9 cellular contexts compared by ENCODE assay signal in the genomic region with DNA sequence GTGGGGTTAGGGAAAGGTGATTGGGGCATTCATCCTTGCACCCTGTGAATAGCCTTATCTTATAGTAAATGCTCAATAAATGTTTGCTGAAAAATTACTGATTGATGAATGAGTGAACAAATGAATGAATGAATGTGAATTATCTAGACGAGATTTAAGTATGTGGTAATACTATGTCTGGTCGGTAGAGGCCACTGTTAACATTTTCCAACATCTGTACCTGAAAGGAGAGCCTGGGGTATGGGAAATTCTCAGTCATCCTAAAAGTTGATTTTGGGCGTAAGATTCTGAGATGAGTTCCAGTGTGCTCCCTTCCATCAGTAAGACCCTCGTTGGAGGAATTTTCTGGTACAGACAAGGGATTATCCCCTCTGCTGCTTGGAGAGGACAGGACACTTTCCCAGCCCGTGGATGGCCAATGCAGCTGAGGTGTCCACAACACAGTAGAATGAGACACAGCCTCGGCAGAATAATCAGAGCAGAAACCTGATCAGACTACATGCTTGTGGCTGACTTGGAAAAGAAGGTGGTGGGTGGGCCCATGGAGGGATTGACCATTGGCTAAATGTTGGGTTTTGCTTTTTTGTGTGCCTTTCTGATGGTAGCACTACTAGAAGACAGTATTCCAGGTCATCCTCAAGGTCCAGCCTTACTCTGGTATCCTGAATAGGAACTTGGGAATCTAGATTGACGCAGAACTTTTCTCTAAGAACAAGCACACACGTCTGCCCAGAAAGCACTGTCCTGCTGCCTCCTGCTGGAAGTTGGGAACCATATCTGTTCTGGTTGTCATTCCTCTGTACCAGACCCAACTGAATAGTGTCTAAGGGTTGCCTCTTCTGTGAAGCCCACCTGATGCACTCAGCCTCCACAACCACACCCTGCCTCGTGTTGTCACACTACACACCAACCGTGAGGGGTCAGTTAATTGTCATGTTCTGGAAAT.
A peak's percentile ranks its signal among the peaks of the same experiment; 100 is the strongest.
DNase-seq lines count a peak whose midpoint lies in the region; ATAC-seq and TF ChIP-seq lines count a peak whose summit lies in the region.
"Had no signal": no experiment of that assay in that cellular context is flagged by ENCODE, and none has a peak within 500 bp of the region (broad histone marks: within the 10 kb centered on the region; RNA-seq: fewer than 3 reads in every experiment).

No MANE protein-coding gene starts in this region.

- H3K9ac ChIP-seq in OCI-LY3 (ENCODE audit: low read length): no peak overlapping the region

- intact Hi-C loops in Calu3 (cut with micrococcal nuclease; ENCODE audit: unreplicated experiment) (loop anchor here (1.0 to 5.0 kb wide), 2 partner anchors 276 to 592 kb away; no protein-coding TSS in a partner anchor), psoas muscle (cut with DNase I) (loop anchor here (2.0 to 10.0 kb wide), 3 partner anchors 406 to 593 kb away; no protein-coding TSS in a partner anchor)

- 43 to 49% (median 46%) methylated on average over 10 of the region's 10 CpGs for WGBS in psoas muscle, 3 donors

- H3K79me2 ChIP-seq in OCI-LY3 (ENCODE audit: low read length): no peaks in the 10 kb centered on the region

- H3K27ac ChIP-seq in OCI-LY3 (ENCODE audit: low read length) (no peak overlapping the region), psoas muscle (no peak overlapping the region)

- no peaks in the 10 kb centered on the region for H3K4me1 Mint-ChIP-seq in Calu3 (ENCODE audit: low read depth, unreplicated experiment)

- BruUV-seq in Calu3 (replicated peaks; lab: Mats Ljungman, UMichigan): no TSS peak

- no peak overlapping the region for H3K27ac Mint-ChIP-seq in Calu3 (ENCODE audit: unreplicated experiment)
- H3K27ac Mint-ChIP-seq: IgD-negative memory B cell had no signal

- no peaks in the 10 kb centered on the region for H3K36me3 Mint-ChIP-seq in Calu3 (ENCODE audit: insufficient read depth, unreplicated experiment)

- no peak for TF ChIP-seq CTCF in Calu3 (IDR thresholded peaks at IDR 0.05; ENCODE audit: unreplicated experiment)
- peak; percentile 88 for TF ChIP-seq CTCF in OCI-LY3 (IDR thresholded peaks at IDR 0.05; ENCODE audit: low read depth, low read length)
- peak; percentile 53 for TF ChIP-seq CTCF in fibroblast of mammary gland (conservative IDR thresholded peaks at IDR 0.05; ENCODE audit: control insufficient read depth, insufficient read depth, low read depth, low read length)
- TF ChIP-seq CTCF in psoas muscle (IDR thresholded peaks at IDR 0.05): peak; percentile 52

- ATAC-seq in HG02678 (IDR thresholded peaks at IDR 0.05; ENCODE audit: unreplicated experiment): peak; percentile 43
- ATAC-seq in psoas muscle: no peak
- no peak for ATAC-seq in GM18502 (IDR thresholded peaks at IDR 0.05; ENCODE audit: poor library complexity, unreplicated experiment)

- peaks cover 74% of the 10 kb centered on the region for H3K27me3 Mint-ChIP-seq in Calu3 (ENCODE audit: unreplicated experiment)

- no peak overlapping the region for H3K4me3 Mint-ChIP-seq in Calu3 (ENCODE audit: low read depth, unreplicated experiment)
- H3K4me3 Mint-ChIP-seq: IgD-negative memory B cell had no signal

- no peak overlapping the region for H3K4me3 ChIP-seq in OCI-LY3 (ENCODE audit: low read length)
- no peak overlapping the region for H3K4me3 ChIP-seq in fibroblast of mammary gland (ENCODE audit: control insufficient read depth, low read depth, low read length)
- H3K4me3 ChIP-seq in psoas muscle: no peak overlapping the region

- no peaks in the 10 kb centered on the region for H4K20me1 ChIP-seq in OCI-LY3 (ENCODE audit: insufficient read depth, low read length)

- H3K27me3 ChIP-seq in OCI-LY3 (ENCODE audit: low read depth, low read length): peaks cover 75% of the 10 kb centered on the region
- no peaks in the 10 kb centered on the region for H3K27me3 ChIP-seq in psoas muscle (ENCODE audit: insufficient read depth in 3 of 3, low read length in 2 of 3)

- no peak overlapping the region for H3K4me2 ChIP-seq in OCI-LY3 (ENCODE audit: low read length)

- H3K9me3 ChIP-seq in OCI-LY3 (ENCODE audit: insufficient read depth, low read length) (no peaks in the 10 kb centered on the region), psoas muscle (no peaks in the 10 kb centered on the region)

- no peaks in the 10 kb centered on the region for H3K36me3 ChIP-seq in OCI-LY3 (replicated peaks; ENCODE audit: low read depth, low read length)
- H3K36me3 ChIP-seq in psoas muscle (ENCODE audit: insufficient read depth in 1 of 2, low read depth in 1 of 2): no peaks in the 10 kb centered on the region

- CTCF ChIA-PET in Calu3 (lab: Charles Lee): no interaction called here

- H3K4me1 ChIP-seq in OCI-LY3 (ENCODE audit: low read length) (0 out of 2 replicates have a peak, but pooled peaks cover 4% of the 10 kb centered on the region), psoas muscle (no peaks in the 10 kb centered on the region)

- no peaks in the 10 kb centered on the region for H3K9me3 Mint-ChIP-seq in Calu3 (ENCODE audit: low read depth, unreplicated experiment)
- H3K9me3 Mint-ChIP-seq: IgD-negative memory B cell had no signal

- DNase-seq in Calu3 (peak; percentile 17), fibroblast of mammary gland (ENCODE audit: low read depth) (peak; percentile 21), psoas muscle (no peak), NCI-H1436 treated with DMSO at 0.1 percent for 48 hours (lab: John Stamatoyannopoulos, UW) (no peak)
- no peak for DNase-seq in activated CD4-positive, alpha-beta T cell treated with anti-CD3 and anti-CD28 coated beads, Interleukin-2, amount 50 U/mL, for 48 hours

- no peak overlapping the region for H2AFZ ChIP-seq in OCI-LY3 (ENCODE audit: low read depth, low read length)

Comparison
In these comparisons a context has a peak if more than half of its experiments do, and no peak if none do; other contexts are left out.
1. DNase-seq: peak in Calu3 (single experiment) and fibroblast of mammary gland (single experiment); none in psoas muscle (0 of 2), NCI-H1436 treated with DMSO at 0.1 percent for 48 hours (single experiment) and activated CD4-positive, alpha-beta T cell treated with anti-CD3 and anti-CD28 coated beads, Interleukin-2, amount 50 U/mL, for 48 hours (0 of 2).